ENCODE assay signal across 2 cellular contexts in the genomic region with DNA sequence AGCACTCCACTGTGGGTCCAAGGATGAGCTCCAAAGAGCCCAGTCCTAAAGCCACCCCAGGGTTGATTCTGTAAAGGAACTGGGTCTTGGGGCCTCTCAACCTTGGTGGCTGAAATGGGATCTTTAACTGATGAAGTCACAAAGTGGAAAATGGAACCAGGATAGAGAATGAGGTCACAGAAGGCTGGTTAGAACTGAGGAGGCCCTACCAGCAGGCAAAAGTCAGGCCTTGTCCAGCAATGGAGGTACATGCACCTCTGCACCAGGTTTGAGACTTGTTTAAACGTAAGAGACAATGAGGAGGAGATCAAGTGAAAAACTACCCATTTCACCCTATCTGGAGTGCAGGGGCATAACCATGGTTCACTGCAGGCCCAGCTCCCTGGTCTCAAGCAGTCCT. TPM values are rescaled to one million over a fixed set of nuclear protein-coding genes. Genes with fewer than 3 reads are reported as not detected.
"Had no signal": no experiment of that assay in that cellular context is flagged by ENCODE, and none has a peak within 500 bp of the region (broad histone marks: within the 10 kb centered on the region; RNA-seq: fewer than 3 reads in every experiment).

A gene with protein sequence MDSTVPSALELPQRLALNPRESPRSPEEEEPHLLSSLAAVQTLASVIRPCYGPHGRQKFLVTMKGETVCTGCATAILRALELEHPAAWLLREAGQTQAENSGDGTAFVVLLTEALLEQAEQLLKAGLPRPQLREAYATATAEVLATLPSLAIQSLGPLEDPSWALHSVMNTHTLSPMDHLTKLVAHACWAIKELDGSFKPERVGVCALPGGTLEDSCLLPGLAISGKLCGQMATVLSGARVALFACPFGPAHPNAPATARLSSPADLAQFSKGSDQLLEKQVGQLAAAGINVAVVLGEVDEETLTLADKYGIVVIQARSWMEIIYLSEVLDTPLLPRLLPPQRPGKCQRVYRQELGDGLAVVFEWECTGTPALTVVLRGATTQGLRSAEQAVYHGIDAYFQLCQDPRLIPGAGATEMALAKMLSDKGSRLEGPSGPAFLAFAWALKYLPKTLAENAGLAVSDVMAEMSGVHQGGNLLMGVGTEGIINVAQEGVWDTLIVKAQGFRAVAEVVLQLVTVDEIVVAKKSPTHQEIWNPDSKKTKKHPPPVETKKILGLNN (minus strand): TSS at position 101 of the 400 bp plus-strand sequence. CDS start 260 bp downstream, outside the sequence.

RNA-seq across cellular contexts. Expression of the gene that starts here (rescaled TPM):
- total RNA-seq: G401, GM12878 had no signal
- polyA plus RNA-seq: GM12878 had no signal
